In the genomic region with DNA sequence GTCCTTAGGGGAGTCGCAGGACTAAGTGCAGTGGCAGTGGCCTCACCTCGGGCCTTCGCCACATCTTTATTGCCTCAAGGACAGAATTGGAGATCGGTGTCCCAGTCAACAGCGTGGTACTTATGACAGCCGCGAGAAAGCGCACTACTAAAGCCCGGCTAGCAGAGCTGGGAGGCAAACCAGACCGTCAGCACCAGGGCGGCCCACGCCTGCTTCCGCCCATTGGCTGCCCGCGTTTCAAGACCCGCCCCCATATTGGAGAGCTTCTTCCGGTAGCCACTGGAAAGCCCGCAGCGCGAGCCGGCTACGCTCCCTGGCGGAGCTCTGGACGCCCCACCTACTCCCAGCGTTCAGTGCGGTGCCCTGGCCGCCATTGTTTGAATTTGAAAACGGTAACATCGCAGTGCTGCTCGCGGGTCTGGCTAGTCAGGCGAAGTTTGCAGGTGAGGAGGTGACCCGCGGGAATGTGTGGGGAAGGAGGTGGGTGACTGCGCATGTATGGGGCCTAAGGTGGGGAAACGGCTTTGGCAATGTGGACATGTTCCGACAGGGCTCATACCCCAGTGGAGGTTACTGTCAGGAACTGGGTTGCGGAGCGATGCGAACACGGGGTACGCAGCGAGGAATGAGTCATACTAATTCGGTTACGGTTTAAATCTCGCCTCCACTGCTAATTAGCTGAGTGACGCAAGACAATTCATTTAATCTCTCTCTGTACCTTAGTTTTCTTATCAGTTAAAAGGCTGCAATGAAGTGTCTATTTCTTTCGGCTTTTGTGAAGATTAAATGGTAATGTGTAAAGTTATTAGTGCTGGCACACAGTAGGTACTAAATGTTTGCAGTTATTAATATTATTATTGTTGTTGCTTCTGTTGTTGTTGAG, we compare ENCODE assay signal across 1 cellular context.
TF ChIP-seq lines count a peak whose summit lies in the region.

A gene with protein sequence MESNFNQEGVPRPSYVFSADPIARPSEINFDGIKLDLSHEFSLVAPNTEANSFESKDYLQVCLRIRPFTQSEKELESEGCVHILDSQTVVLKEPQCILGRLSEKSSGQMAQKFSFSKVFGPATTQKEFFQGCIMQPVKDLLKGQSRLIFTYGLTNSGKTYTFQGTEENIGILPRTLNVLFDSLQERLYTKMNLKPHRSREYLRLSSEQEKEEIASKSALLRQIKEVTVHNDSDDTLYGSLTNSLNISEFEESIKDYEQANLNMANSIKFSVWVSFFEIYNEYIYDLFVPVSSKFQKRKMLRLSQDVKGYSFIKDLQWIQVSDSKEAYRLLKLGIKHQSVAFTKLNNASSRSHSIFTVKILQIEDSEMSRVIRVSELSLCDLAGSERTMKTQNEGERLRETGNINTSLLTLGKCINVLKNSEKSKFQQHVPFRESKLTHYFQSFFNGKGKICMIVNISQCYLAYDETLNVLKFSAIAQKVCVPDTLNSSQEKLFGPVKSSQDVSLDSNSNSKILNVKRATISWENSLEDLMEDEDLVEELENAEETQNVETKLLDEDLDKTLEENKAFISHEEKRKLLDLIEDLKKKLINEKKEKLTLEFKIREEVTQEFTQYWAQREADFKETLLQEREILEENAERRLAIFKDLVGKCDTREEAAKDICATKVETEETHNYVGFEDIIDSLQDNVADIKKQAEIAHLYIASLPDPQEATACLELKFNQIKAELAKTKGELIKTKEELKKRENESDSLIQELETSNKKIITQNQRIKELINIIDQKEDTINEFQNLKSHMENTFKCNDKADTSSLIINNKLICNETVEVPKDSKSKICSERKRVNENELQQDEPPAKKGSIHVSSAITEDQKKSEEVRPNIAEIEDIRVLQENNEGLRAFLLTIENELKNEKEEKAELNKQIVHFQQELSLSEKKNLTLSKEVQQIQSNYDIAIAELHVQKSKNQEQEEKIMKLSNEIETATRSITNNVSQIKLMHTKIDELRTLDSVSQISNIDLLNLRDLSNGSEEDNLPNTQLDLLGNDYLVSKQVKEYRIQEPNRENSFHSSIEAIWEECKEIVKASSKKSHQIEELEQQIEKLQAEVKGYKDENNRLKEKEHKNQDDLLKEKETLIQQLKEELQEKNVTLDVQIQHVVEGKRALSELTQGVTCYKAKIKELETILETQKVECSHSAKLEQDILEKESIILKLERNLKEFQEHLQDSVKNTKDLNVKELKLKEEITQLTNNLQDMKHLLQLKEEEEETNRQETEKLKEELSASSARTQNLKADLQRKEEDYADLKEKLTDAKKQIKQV (N-terminal part only) (plus strand): TSS at position 353 of the 883 bp plus-strand sequence. CDS start 3,705 bp downstream, outside the sequence.

TF ChIP-seq in HepG2, 621 proteins besides CTCF, POLR2A, EP300 and RAD21 (continued from another document and continues in another):
- TF ChIP-seq, protein P1, sequence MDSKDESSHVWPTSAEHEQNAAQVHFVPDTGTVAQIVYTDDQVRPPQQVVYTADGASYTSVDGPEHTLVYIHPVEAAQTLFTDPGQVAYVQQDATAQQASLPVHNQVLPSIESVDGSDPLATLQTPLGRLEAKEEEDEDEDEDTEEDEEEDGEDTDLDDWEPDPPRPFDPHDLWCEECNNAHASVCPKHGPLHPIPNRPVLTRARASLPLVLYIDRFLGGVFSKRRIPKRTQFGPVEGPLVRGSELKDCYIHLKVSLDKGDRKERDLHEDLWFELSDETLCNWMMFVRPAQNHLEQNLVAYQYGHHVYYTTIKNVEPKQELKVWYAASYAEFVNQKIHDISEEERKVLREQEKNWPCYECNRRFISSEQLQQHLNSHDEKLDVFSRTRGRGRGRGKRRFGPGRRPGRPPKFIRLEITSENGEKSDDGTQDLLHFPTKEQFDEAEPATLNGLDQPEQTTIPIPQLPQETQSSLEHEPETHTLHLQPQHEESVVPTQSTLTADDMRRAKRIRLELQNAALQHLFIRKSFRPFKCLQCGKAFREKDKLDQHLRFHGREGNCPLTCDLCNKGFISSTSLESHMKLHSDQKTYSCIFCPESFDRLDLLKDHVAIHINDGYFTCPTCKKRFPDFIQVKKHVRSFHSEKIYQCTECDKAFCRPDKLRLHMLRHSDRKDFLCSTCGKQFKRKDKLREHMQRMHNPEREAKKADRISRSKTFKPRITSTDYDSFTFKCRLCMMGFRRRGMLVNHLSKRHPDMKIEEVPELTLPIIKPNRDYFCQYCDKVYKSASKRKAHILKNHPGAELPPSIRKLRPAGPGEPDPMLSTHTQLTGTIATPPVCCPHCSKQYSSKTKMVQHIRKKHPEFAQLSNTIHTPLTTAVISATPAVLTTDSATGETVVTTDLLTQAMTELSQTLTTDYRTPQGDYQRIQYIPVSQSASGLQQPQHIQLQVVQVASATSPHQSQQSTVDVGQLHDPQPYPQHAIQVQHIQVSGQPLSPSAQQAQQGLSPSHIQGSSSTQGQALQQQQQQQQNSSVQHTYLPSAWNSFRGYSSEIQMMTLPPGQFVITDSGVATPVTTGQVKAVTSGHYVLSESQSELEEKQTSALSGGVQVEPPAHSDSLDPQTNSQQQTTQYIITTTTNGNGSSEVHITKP (CRISPR knock-in tag; IDR thresholded peaks at IDR 0.05; ENCODE audit: low read depth), result no peak
- TF ChIP-seq KDM6A (CRISPR knock-in tag; IDR thresholded peaks at IDR 0.05; ENCODE audit: low read depth) (no peak), STAT6 (CRISPR knock-in tag; IDR thresholded peaks at IDR 0.05; ENCODE audit: borderline replicate concordance) (no peak), CEBPZ (IDR thresholded peaks at IDR 0.05; ENCODE audit: low read length) (no peak), ZNF292 (CRISPR knock-in tag; IDR thresholded peaks at IDR 0.05; ENCODE audit: borderline replicate concordance, low read depth) (peak; percentile 45; the same call in 1 of the 2 replicates), ZMAT3 (CRISPR knock-in tag; conservative IDR thresholded peaks at IDR 0.05) (peak; percentile 75), ZNF841 (CRISPR knock-in tag; IDR thresholded peaks at IDR 0.05; ENCODE audit: borderline replicate concordance) (peak; percentile 94; the same call in 1 of the 2 replicates), ZSCAN21 (CRISPR knock-in tag; IDR thresholded peaks at IDR 0.05; ENCODE audit: borderline replicate concordance) (peak; percentile 91), MTF2 (CRISPR knock-in tag; IDR thresholded peaks at IDR 0.05; ENCODE audit: borderline replicate concordance) (peak; percentile 44; the same call in 1 of the 2 replicates), ZNF282 (IDR thresholded peaks at IDR 0.05; ENCODE audit: partially characterized antibody) (no peak), HDAC2 (CRISPR knock-in tag; IDR thresholded peaks at IDR 0.05) (peak; percentile 82), ZNF784 (CRISPR knock-in tag; IDR thresholded peaks at IDR 0.05; ENCODE audit: borderline replicate concordance) (0 out of 2 replicates have a peak, but pooled peaks have one; percentile 45), SYNCRIP (IDR thresholded peaks at IDR 0.05; ENCODE audit: insufficient read depth, low read depth, low read length) (no peak), CEBPB (IDR thresholded peaks at IDR 0.05; ENCODE audit: borderline replicate concordance, low read depth, low read length) (no peak), ZFYVE20 (CRISPR knock-in tag; IDR thresholded peaks at IDR 0.05; ENCODE audit: borderline replicate concordance, low read depth) (peak; percentile 87), ARID2 (CRISPR knock-in tag; IDR thresholded peaks at IDR 0.05; ENCODE audit: borderline replicate concordance) (peak; percentile 83), KDM2A (CRISPR knock-in tag; IDR thresholded peaks at IDR 0.05; ENCODE audit: borderline replicate concordance, low read depth) (peak; percentile 77; the same call in 1 of the 2 replicates), CHD4 (IDR thresholded peaks at IDR 0.05; ENCODE audit: borderline replicate concordance, low read length) (no peak), ONECUT2 (CRISPR knock-in tag; IDR thresholded peaks at IDR 0.05) (no peak)
- TF ChIP-seq, protein P2, sequence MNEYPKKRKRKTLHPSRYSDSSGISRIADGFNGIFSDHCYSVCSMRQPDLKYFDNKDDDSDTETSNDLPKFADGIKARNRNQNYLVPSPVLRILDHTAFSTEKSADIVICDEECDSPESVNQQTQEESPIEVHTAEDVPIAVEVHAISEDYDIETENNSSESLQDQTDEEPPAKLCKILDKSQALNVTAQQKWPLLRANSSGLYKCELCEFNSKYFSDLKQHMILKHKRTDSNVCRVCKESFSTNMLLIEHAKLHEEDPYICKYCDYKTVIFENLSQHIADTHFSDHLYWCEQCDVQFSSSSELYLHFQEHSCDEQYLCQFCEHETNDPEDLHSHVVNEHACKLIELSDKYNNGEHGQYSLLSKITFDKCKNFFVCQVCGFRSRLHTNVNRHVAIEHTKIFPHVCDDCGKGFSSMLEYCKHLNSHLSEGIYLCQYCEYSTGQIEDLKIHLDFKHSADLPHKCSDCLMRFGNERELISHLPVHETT (CRISPR knock-in tag; conservative IDR thresholded peaks at IDR 0.05), result 0 out of 2 replicates have a peak, but pooled peaks have one; percentile 33
- TF ChIP-seq, protein P3, sequence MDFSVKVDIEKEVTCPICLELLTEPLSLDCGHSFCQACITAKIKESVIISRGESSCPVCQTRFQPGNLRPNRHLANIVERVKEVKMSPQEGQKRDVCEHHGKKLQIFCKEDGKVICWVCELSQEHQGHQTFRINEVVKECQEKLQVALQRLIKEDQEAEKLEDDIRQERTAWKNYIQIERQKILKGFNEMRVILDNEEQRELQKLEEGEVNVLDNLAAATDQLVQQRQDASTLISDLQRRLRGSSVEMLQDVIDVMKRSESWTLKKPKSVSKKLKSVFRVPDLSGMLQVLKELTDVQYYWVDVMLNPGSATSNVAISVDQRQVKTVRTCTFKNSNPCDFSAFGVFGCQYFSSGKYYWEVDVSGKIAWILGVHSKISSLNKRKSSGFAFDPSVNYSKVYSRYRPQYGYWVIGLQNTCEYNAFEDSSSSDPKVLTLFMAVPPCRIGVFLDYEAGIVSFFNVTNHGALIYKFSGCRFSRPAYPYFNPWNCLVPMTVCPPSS (IDR thresholded peaks at IDR 0.05), result no peak
- TF ChIP-seq, protein P4, sequence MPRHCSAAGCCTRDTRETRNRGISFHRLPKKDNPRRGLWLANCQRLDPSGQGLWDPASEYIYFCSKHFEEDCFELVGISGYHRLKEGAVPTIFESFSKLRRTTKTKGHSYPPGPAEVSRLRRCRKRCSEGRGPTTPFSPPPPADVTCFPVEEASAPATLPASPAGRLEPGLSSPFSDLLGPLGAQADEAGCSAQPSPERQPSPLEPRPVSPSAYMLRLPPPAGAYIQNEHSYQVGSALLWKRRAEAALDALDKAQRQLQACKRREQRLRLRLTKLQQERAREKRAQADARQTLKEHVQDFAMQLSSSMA (CRISPR knock-in tag; IDR thresholded peaks at IDR 0.05), result peak; percentile 79; the same call in 1 of the 2 replicates
- TF ChIP-seq, protein P5, sequence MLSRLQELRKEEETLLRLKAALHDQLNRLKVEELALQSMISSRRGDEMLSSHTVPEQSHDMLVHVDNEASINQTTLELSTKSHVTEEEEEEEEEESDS (CRISPR knock-in tag; IDR thresholded peaks at IDR 0.05; ENCODE audit: borderline replicate concordance), result peak; percentile 96
